In genomic region chr19:5171711-5172110, GRCh38 we compare ENCODE assay signal across 1 cellular context.
TF ChIP-seq lines count a peak whose summit lies in the region.

No MANE protein-coding gene starts in this region.

TF ChIP-seq in H1, 55 proteins besides CTCF, POLR2A, EP300 and RAD21:
- TF ChIP-seq, protein P1, sequence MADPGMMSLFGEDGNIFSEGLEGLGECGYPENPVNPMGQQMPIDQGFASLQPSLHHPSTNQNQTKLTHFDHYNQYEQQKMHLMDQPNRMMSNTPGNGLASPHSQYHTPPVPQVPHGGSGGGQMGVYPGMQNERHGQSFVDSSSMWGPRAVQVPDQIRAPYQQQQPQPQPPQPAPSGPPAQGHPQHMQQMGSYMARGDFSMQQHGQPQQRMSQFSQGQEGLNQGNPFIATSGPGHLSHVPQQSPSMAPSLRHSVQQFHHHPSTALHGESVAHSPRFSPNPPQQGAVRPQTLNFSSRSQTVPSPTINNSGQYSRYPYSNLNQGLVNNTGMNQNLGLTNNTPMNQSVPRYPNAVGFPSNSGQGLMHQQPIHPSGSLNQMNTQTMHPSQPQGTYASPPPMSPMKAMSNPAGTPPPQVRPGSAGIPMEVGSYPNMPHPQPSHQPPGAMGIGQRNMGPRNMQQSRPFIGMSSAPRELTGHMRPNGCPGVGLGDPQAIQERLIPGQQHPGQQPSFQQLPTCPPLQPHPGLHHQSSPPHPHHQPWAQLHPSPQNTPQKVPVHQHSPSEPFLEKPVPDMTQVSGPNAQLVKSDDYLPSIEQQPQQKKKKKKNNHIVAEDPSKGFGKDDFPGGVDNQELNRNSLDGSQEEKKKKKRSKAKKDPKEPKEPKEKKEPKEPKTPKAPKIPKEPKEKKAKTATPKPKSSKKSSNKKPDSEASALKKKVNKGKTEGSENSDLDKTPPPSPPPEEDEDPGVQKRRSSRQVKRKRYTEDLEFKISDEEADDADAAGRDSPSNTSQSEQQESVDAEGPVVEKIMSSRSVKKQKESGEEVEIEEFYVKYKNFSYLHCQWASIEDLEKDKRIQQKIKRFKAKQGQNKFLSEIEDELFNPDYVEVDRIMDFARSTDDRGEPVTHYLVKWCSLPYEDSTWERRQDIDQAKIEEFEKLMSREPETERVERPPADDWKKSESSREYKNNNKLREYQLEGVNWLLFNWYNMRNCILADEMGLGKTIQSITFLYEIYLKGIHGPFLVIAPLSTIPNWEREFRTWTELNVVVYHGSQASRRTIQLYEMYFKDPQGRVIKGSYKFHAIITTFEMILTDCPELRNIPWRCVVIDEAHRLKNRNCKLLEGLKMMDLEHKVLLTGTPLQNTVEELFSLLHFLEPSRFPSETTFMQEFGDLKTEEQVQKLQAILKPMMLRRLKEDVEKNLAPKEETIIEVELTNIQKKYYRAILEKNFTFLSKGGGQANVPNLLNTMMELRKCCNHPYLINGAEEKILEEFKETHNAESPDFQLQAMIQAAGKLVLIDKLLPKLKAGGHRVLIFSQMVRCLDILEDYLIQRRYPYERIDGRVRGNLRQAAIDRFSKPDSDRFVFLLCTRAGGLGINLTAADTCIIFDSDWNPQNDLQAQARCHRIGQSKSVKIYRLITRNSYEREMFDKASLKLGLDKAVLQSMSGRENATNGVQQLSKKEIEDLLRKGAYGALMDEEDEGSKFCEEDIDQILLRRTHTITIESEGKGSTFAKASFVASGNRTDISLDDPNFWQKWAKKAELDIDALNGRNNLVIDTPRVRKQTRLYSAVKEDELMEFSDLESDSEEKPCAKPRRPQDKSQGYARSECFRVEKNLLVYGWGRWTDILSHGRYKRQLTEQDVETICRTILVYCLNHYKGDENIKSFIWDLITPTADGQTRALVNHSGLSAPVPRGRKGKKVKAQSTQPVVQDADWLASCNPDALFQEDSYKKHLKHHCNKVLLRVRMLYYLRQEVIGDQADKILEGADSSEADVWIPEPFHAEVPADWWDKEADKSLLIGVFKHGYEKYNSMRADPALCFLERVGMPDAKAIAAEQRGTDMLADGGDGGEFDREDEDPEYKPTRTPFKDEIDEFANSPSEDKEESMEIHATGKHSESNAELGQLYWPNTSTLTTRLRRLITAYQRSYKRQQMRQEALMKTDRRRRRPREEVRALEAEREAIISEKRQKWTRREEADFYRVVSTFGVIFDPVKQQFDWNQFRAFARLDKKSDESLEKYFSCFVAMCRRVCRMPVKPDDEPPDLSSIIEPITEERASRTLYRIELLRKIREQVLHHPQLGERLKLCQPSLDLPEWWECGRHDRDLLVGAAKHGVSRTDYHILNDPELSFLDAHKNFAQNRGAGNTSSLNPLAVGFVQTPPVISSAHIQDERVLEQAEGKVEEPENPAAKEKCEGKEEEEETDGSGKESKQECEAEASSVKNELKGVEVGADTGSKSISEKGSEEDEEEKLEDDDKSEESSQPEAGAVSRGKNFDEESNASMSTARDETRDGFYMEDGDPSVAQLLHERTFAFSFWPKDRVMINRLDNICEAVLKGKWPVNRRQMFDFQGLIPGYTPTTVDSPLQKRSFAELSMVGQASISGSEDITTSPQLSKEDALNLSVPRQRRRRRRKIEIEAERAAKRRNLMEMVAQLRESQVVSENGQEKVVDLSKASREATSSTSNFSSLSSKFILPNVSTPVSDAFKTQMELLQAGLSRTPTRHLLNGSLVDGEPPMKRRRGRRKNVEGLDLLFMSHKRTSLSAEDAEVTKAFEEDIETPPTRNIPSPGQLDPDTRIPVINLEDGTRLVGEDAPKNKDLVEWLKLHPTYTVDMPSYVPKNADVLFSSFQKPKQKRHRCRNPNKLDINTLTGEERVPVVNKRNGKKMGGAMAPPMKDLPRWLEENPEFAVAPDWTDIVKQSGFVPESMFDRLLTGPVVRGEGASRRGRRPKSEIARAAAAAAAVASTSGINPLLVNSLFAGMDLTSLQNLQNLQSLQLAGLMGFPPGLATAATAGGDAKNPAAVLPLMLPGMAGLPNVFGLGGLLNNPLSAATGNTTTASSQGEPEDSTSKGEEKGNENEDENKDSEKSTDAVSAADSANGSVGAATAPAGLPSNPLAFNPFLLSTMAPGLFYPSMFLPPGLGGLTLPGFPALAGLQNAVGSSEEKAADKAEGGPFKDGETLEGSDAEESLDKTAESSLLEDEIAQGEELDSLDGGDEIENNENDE (IDR thresholded peaks at IDR 0.05; ENCODE audit: insufficient replicate concordance, low read length), result no peak
- TF ChIP-seq, protein P2, sequence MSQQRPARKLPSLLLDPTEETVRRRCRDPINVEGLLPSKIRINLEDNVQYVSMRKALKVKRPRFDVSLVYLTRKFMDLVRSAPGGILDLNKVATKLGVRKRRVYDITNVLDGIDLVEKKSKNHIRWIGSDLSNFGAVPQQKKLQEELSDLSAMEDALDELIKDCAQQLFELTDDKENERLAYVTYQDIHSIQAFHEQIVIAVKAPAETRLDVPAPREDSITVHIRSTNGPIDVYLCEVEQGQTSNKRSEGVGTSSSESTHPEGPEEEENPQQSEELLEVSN (IDR thresholded peaks at IDR 0.05), result 0 out of 2 replicates have a peak, but pooled peaks have one; percentile 29
- TF ChIP-seq CHD1 (IDR thresholded peaks at IDR 0.05; ENCODE audit: low read depth, low read length) (no peak), BCL11A (IDR thresholded peaks at IDR 0.05; ENCODE audit: low read depth in 2 of 2, low read length in 2 of 2) (no peak)
TF ChIP-seq in H1: peak in this region for 1.
